Comparison of ENCODE assay signal across 9 cellular contexts in genomic region chr16:56869513-56870270, GRCh38. TPM values are rescaled to one million over a fixed set of nuclear protein-coding genes. Genes with fewer than 3 reads are reported as not detected.
DNase-seq lines count a peak whose midpoint lies in the region; ATAC-seq and TF ChIP-seq lines count a peak whose summit lies in the region.
"Had no signal": no experiment of that assay in that cellular context is flagged by ENCODE, and none has a peak within 500 bp of the region (broad histone marks: within the 10 kb centered on the region; RNA-seq: fewer than 3 reads in every experiment).

No MANE protein-coding gene starts in this region.

- no peaks in the 10 kb centered on the region for H3K36me3 Mint-ChIP-seq in memory B cell
- H3K36me3 Mint-ChIP-seq: immature natural killer cell had no signal

- peak; percentile 64 for DNase-seq in Daoy (ENCODE audit: low read depth)
- DNase-seq in HL-60 (ENCODE audit: low read depth in 1 of 2, low spot score in 1 of 2): peak in 1 of 2 experiments; percentile 48
- DNase-seq in activated CD4-positive, alpha-beta T cell treated with anti-CD3 and anti-CD28 coated beads, Interleukin-2, amount 50 U/mL, for 1 hour: peak; percentile 29
- peak; percentile 33 to 42 for DNase-seq in memory B cell (ENCODE audit: low spot score in 2 of 2)
- no peak for DNase-seq in D341Med (ENCODE audit: low spot score)

- H3K4me3 Mint-ChIP-seq in memory B cell: peak overlapping the region; percentile 81
- H3K4me3 Mint-ChIP-seq: immature natural killer cell had no signal

- no peaks in the 10 kb centered on the region for H3K27me3 Mint-ChIP-seq in memory B cell

- peak; percentile 28 for TF ChIP-seq CTCF in HL-60 (IDR thresholded peaks at IDR 0.05; ENCODE audit: insufficient read depth, low read length)

- H3K27me3 ChIP-seq in HL-60 (ENCODE audit: insufficient read depth, poor library complexity, severe bottlenecking): no peaks in the 10 kb centered on the region

- no peak overlapping the region for H3K27ac ChIP-seq in HL-60 (replicated peaks)

- H3K4me1 Mint-ChIP-seq in memory B cell: peaks cover 29% of the 10 kb centered on the region

- H3K9me3 Mint-ChIP-seq in memory B cell: no peaks in the 10 kb centered on the region
- H3K9me3 Mint-ChIP-seq: immature natural killer cell had no signal

- H3K27ac Mint-ChIP-seq in memory B cell: peak overlapping the region; percentile 96
- H3K27ac Mint-ChIP-seq: immature natural killer cell had no signal

- no peak overlapping the region for H3K4me3 ChIP-seq in HL-60 (replicated peaks; ENCODE audit: insufficient read depth, low read length)

- ATAC-seq in memory B cell (ENCODE audit: low read depth) (peak; percentile 68), GM18502 (IDR thresholded peaks at IDR 0.05; ENCODE audit: poor library complexity, unreplicated experiment) (no peak), HG03469 (IDR thresholded peaks at IDR 0.05; ENCODE audit: unreplicated experiment) (no peak), HG02763 (IDR thresholded peaks at IDR 0.05; ENCODE audit: unreplicated experiment) (no peak)

RNA-seq across cellular contexts. Expression of gene SLC12A3, which starts 4.7 kb away (rescaled TPM):
- total RNA-seq in Daoy (2014; rRNA removed; shearing (Covaris generic)): not detected in 2 replicates
